Comparison of ENCODE assay signal across 1 cellular context in the genomic region with DNA sequence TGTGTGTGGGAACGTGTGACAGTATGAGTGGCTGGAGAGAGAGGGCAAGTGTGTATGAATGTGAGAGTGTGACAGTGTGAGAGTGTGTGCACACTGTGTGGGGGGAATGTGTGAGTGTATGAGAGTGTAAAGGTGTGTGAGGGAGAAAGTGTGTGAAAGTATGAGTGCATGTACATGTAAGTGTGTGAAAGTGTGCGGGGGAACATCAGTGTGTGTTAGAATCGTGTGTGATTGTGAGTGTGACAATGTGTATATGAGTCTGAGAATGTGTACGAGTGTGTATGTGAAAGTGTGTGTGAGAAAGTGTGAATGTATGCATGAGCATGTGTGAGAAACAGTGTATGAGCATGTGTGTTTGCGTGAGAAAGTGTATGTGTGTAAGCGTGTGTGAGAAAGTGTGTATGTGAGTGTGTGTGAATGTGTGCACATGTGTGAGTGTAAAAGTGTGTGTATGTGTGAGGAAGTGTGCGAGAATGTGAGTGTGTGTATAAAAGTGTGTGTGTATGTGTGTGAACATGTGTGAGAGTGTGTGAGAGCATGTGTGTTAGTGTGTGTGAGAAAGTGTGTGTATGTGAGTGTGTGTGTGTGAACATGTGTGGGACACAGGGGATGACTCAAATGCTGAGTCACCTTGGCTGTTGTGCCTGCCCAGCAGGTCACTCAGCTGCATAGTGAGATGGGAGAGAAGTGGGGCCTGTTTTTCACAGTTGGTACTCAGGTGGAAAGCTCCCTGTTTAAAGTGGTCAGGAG.
A peak's percentile ranks its signal among the peaks of the same experiment; 100 is the strongest.
TF ChIP-seq lines count a peak whose summit lies in the region.

No MANE protein-coding gene starts in this region.

TF ChIP-seq in HEK293, 187 proteins besides CTCF, POLR2A, EP300 and RAD21 (continued from another document):
- TF ChIP-seq, protein P1, sequence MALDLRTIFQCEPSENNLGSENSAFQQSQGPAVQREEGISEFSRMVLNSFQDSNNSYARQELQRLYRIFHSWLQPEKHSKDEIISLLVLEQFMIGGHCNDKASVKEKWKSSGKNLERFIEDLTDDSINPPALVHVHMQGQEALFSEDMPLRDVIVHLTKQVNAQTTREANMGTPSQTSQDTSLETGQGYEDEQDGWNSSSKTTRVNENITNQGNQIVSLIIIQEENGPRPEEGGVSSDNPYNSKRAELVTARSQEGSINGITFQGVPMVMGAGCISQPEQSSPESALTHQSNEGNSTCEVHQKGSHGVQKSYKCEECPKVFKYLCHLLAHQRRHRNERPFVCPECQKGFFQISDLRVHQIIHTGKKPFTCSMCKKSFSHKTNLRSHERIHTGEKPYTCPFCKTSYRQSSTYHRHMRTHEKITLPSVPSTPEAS (tag by site-specific recombination; IDR thresholded peaks at IDR 0.05) = peak; percentile 95
- TF ChIP-seq, protein P2, sequence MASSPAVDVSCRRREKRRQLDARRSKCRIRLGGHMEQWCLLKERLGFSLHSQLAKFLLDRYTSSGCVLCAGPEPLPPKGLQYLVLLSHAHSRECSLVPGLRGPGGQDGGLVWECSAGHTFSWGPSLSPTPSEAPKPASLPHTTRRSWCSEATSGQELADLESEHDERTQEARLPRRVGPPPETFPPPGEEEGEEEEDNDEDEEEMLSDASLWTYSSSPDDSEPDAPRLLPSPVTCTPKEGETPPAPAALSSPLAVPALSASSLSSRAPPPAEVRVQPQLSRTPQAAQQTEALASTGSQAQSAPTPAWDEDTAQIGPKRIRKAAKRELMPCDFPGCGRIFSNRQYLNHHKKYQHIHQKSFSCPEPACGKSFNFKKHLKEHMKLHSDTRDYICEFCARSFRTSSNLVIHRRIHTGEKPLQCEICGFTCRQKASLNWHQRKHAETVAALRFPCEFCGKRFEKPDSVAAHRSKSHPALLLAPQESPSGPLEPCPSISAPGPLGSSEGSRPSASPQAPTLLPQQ (tag by site-specific recombination; IDR thresholded peaks at IDR 0.05) = peak; percentile 67; the same call in 1 of the 2 replicates
- TF ChIP-seq, protein P3, sequence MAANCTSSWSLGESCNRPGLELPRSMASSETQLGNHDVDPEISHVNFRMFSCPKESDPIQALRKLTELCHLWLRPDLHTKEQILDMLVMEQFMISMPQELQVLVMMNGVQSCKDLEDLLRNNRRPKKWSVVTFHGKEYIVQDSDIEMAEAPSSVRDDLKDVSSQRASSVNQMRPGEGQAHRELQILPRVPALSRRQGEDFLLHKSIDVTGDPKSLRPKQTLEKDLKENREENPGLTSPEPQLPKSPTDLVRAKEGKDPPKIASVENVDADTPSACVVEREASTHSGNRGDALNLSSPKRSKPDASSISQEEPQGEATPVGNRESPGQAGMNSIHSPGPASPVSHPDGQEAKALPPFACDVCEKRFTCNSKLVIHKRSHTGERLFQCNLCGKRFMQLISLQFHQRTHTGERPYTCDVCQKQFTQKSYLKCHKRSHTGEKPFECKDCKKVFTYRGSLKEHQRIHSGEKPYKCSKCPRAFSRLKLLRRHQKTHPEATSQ (tag by site-specific recombination; IDR thresholded peaks at IDR 0.05) = peak; percentile 36; the same call in 1 of the 2 replicates
- TF ChIP-seq ZNF776 (tag by site-specific recombination; IDR thresholded peaks at IDR 0.05; ENCODE audit: borderline replicate concordance) (peak; percentile 63; the same call in 1 of the 2 replicates), ZSCAN16 (tag by site-specific recombination; IDR thresholded peaks at IDR 0.05) (no peak), RBAK (tag by site-specific recombination; IDR thresholded peaks at IDR 0.05) (peak; percentile 45; the same call in 1 of the 2 replicates), KLF16 (tag by site-specific recombination; IDR thresholded peaks at IDR 0.05) (no peak), ZNF146 (tag by site-specific recombination; IDR thresholded peaks at IDR 0.05) (0 out of 2 replicates have a peak, but pooled peaks have one; percentile 2), ZNF530 (tag by site-specific recombination; IDR thresholded peaks at IDR 0.05; ENCODE audit: low read depth) (no peak), ZFHX2 (tag by site-specific recombination; conservative IDR thresholded peaks at IDR 0.05) (peak; percentile 49; the same call in 1 of the 2 replicates), KLF9 (tag by site-specific recombination; IDR thresholded peaks at IDR 0.05; ENCODE audit: low read depth) (no peak), ZNF571 (tag by site-specific recombination; IDR thresholded peaks at IDR 0.05) (no peak), ZNF266 (tag by site-specific recombination; IDR thresholded peaks at IDR 0.05; ENCODE audit: low read depth) (no peak), ZBTB21 (tag by site-specific recombination; IDR thresholded peaks at IDR 0.05) (no peak; the same call in 1 of the 2 replicates), ZNF311 (tag by site-specific recombination; IDR thresholded peaks at IDR 0.05; ENCODE audit: borderline replicate concordance) (no peak), ZBTB20 (tag by site-specific recombination; IDR thresholded peaks at IDR 0.05) (0 out of 2 replicates have a peak, but pooled peaks have one; percentile 23), ZNF114 (tag by site-specific recombination; IDR thresholded peaks at IDR 0.05) (peak; percentile 57; the same call in 1 of the 2 replicates), ZNF324 (tag by site-specific recombination; IDR thresholded peaks at IDR 0.05) (peak; percentile 35; the same call in 1 of the 2 replicates), ZFP41 (tag by site-specific recombination; IDR thresholded peaks at IDR 0.05; ENCODE audit: borderline replicate concordance) (no peak), ZNF514 (tag by site-specific recombination; IDR thresholded peaks at IDR 0.05) (no peak), ZNF2 (tag by site-specific recombination; IDR thresholded peaks at IDR 0.05) (0 out of 2 replicates have a peak, but pooled peaks have one; percentile 51), ZIC2 (tag by site-specific recombination; IDR thresholded peaks at IDR 0.05) (peak; percentile 80), ZNF707 (tag by site-specific recombination; IDR thresholded peaks at IDR 0.05) (0 out of 2 replicates have a peak, but pooled peaks have one; percentile 18), ZNF600 (tag by site-specific recombination; IDR thresholded peaks at IDR 0.05) (0 out of 2 replicates have a peak, but pooled peaks have one; percentile 17)
- TF ChIP-seq, protein P4, sequence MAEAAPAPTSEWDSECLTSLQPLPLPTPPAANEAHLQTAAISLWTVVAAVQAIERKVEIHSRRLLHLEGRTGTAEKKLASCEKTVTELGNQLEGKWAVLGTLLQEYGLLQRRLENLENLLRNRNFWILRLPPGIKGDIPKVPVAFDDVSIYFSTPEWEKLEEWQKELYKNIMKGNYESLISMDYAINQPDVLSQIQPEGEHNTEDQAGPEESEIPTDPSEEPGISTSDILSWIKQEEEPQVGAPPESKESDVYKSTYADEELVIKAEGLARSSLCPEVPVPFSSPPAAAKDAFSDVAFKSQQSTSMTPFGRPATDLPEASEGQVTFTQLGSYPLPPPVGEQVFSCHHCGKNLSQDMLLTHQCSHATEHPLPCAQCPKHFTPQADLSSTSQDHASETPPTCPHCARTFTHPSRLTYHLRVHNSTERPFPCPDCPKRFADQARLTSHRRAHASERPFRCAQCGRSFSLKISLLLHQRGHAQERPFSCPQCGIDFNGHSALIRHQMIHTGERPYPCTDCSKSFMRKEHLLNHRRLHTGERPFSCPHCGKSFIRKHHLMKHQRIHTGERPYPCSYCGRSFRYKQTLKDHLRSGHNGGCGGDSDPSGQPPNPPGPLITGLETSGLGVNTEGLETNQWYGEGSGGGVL (tag by site-specific recombination; IDR thresholded peaks at IDR 0.05) = peak; percentile 61
- TF ChIP-seq, protein P5, sequence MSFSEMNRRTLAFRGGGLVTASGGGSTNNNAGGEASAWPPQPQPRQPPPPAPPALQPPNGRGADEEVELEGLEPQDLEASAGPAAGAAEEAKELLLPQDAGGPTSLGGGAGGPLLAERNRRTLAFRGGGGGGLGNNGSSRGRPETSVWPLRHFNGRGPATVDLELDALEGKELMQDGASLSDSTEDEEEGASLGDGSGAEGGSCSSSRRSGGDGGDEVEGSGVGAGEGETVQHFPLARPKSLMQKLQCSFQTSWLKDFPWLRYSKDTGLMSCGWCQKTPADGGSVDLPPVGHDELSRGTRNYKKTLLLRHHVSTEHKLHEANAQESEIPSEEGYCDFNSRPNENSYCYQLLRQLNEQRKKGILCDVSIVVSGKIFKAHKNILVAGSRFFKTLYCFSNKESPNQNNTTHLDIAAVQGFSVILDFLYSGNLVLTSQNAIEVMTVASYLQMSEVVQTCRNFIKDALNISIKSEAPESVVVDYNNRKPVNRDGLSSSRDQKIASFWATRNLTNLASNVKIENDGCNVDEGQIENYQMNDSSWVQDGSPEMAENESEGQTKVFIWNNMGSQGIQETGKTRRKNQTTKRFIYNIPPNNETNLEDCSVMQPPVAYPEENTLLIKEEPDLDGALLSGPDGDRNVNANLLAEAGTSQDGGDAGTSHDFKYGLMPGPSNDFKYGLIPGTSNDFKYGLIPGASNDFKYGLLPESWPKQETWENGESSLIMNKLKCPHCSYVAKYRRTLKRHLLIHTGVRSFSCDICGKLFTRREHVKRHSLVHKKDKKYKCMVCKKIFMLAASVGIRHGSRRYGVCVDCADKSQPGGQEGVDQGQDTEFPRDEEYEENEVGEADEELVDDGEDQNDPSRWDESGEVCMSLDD (tag by site-specific recombination; IDR thresholded peaks at IDR 0.05) = 0 out of 2 replicates have a peak, but pooled peaks have one; percentile 19
